ENCODE assay signal across 18 cellular contexts in genomic region chrX:110133735-110134370, GRCh38.
DNase-seq lines count a peak whose midpoint lies in the region; ATAC-seq, FAIRE-seq and TF ChIP-seq lines count a peak whose summit lies in the region.
"Had no signal": no experiment of that assay in that cellular context is flagged by ENCODE, and none has a peak within 500 bp of the region (broad histone marks: within the 10 kb centered on the region; RNA-seq: fewer than 3 reads in every experiment).

No MANE protein-coding gene starts in this region.

- H3K27me3 ChIP-seq in bronchial epithelial cell (ENCODE audit: control insufficient read depth, insufficient read depth, low read length) (no peaks in the 10 kb centered on the region), Peyer's patch (no peaks in the 10 kb centered on the region)
- H3K27me3 ChIP-seq: esophagus squamous epithelium had no signal

- H3K27ac Mint-ChIP-seq in CD14-positive monocyte, result peak overlapping the region in 4 of 7 donors; percentile 26 to 60 (median 40)
- H3K27ac Mint-ChIP-seq: activated CD8-positive, alpha-beta T cell treated with anti-CD3 and anti-CD28 coated beads for 36 hours; B cell; IgD-negative memory B cell had no signal

- H3K4me1 Mint-ChIP-seq in CD14-positive monocyte, result peaks cover 15% of the 10 kb centered on the region
- H3K4me1 Mint-ChIP-seq: B cell, IgD-negative memory B cell had no signal

- DNase-seq in CD14-positive monocyte (ENCODE audit: low spot score) (no peak), GM12891 (ENCODE audit: insufficient read length, low spot score) (no peak), bronchial epithelial cell (ENCODE audit: low read depth) (no peak), Peyer's patch (no peak), G401 (ENCODE audit: low spot score) (no peak)
- DNase-seq: activated CD8-positive, alpha-beta T cell treated with anti-CD3 and anti-CD28 coated beads for 36 hours; activated effector memory CD4-positive, alpha-beta T cell treated with anti-CD3 and anti-CD28 coated beads, Interleukin-2, amount 50 U/mL, for 16 hours; esophagus squamous epithelium; head of caudate nucleus; islet precursor cell; NCI-H1092 treated with DMSO at 0.1 percent for 48 hours; SIG-M5; stimulated activated CD4-positive, alpha-beta T cell treated with anti-CD3 and anti-CD28 coated beads, Interleukin-4, amount 100 ng/mL, for 24 hours; T-helper 9 cell had no signal

- H3K27ac ChIP-seq in Peyer's patch, result no peak overlapping the region
- H3K27ac ChIP-seq: esophagus squamous epithelium had no signal

- peaks cover 7% of the 10 kb centered on the region in 2 donors for H3K36me3 Mint-ChIP-seq in CD14-positive monocyte

- H3K4me3 ChIP-seq in bronchial epithelial cell (ENCODE audit: low read depth, low read length) (no peak overlapping the region), Peyer's patch (no peak overlapping the region)
- H3K4me3 ChIP-seq: esophagus squamous epithelium had no signal

- in situ Hi-C loops in G401 (cut with HindIII; ENCODE audit: low sequenced_read_pairs), result no loop called here

- H3K27me3 Mint-ChIP-seq in CD14-positive monocyte (ENCODE audit: low read depth in 3 of 3), result peaks cover 0 to 5% (median 0%) of the 10 kb centered on the region in 3 donors
- H3K27me3 Mint-ChIP-seq: activated CD8-positive, alpha-beta T cell treated with anti-CD3 and anti-CD28 coated beads for 36 hours; B cell; IgD-negative memory B cell had no signal

- no peak for TF ChIP-seq POLR2A in GM12891 (IDR thresholded peaks at IDR 0.05; ENCODE audit: low read depth, low read length)
- no peak for TF ChIP-seq POLR2A in Peyer's patch (IDR thresholded peaks at IDR 0.05)

- H3K4me1 ChIP-seq in Peyer's patch, result no peaks in the 10 kb centered on the region
- H3K4me1 ChIP-seq: esophagus squamous epithelium had no signal

- TF ChIP-seq CTCF in CD14-positive monocyte (IDR thresholded peaks at IDR 0.05), result no peak
- TF ChIP-seq CTCF in bronchial epithelial cell (IDR thresholded peaks at IDR 0.05; ENCODE audit: insufficient read depth, low read length, severe bottlenecking), result no peak
- TF ChIP-seq CTCF in Peyer's patch (IDR thresholded peaks at IDR 0.05), result no peak

- no peak overlapping the region for H3K4me3 Mint-ChIP-seq in CD14-positive monocyte
- H3K4me3 Mint-ChIP-seq: activated CD8-positive, alpha-beta T cell treated with anti-CD3 and anti-CD28 coated beads for 36 hours; B cell; IgD-negative memory B cell had no signal

- intact Hi-C loops in CD14-positive monocyte (cut with micrococcal nuclease), result no loop called here

- FAIRE-seq in GM12891 (lab: Jason Lieb, UNC), result peak; percentile 75
- FAIRE-seq in bronchial epithelial cell (lab: Jason Lieb, UNC), result peak; percentile 32

- H3K9me3 Mint-ChIP-seq in CD14-positive monocyte, result no peaks in the 10 kb centered on the region
- H3K9me3 Mint-ChIP-seq: activated CD8-positive, alpha-beta T cell treated with anti-CD3 and anti-CD28 coated beads for 36 hours; IgD-negative memory B cell had no signal

- no peaks in the 10 kb centered on the region for H3K9me3 ChIP-seq in Peyer's patch
- H3K9me3 ChIP-seq: esophagus squamous epithelium had no signal

- H3K36me3 ChIP-seq in bronchial epithelial cell (ENCODE audit: control insufficient read depth, insufficient read depth, low read length) (no peaks in the 10 kb centered on the region), Peyer's patch (no peaks in the 10 kb centered on the region)
- H3K36me3 ChIP-seq: esophagus squamous epithelium had no signal

- ATAC-seq in HG02870 (IDR thresholded peaks at IDR 0.05; ENCODE audit: unreplicated experiment) (peak; percentile 65), HG03196 (IDR thresholded peaks at IDR 0.05; ENCODE audit: unreplicated experiment) (no peak)
- ATAC-seq: activated CD8-positive, alpha-beta T cell treated with anti-CD3 and anti-CD28 coated beads for 36 hours had no signal

TF ChIP-seq in GM12891, 5 proteins besides CTCF, POLR2A, EP300 and RAD21:
- TF ChIP-seq PAX5 (IDR thresholded peaks at IDR 0.05; ENCODE audit: insufficient read depth, low read length, severe bottlenecking) (no peak), SPI1 (IDR thresholded peaks at IDR 0.05; ENCODE audit: low read depth, low read length) (no peak), POU2F2 (IDR thresholded peaks at IDR 0.05; ENCODE audit: low read depth, low read length) (no peak), TAF1 (IDR thresholded peaks at IDR 0.05; ENCODE audit: low read depth, low read length) (no peak), POLR2AphosphoS5 (IDR thresholded peaks at IDR 0.05; ENCODE audit: low read depth, low read length) (no peak)
